Comparison of ENCODE assay signal across 15 cellular contexts in the genomic region with DNA sequence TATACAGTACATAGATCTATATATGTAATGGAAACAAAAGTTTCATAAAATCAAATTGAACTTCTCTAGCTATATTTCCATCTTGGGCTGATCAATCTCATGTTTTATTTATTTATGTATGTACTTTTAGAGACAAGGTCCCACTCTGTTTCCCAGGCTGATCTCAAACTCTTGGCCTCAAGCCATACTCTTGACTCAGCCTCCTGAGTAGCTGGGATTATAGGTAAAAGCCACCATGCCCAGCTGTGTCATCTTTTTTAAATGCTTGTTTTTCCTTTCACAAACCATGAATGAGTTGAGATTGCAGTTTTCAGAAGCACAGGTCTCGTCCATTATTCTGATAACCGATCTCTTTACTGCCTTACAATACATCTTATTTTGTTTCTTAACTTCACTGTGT.
A peak's percentile ranks its signal among the peaks of the same experiment; 100 is the strongest.
DNase-seq lines count a peak whose midpoint lies in the region; ATAC-seq and TF ChIP-seq lines count a peak whose summit lies in the region.
"Had no signal": no experiment of that assay in that cellular context is flagged by ENCODE, and none has a peak within 500 bp of the region (broad histone marks: within the 10 kb centered on the region; RNA-seq: fewer than 3 reads in every experiment).

No MANE protein-coding gene starts in this region.

- H3K9me3 ChIP-seq in HEK293 (ENCODE audit: control insufficient read depth, insufficient read depth, low read depth, low read length) = no peaks in the 10 kb centered on the region
- H3K9me3 ChIP-seq: psoas muscle had no signal

- POLR2A ChIA-PET in HEK293 (lab: Yijun Ruan, JAX) = no interaction called here

- CTCF ChIA-PET in HEK293 (lab: Yijun Ruan, JAX) = interaction anchor here (0.6 to 2.7 kb wide), 8 partner anchors 14 to 847 kb away, joined by 3 to 7 read pairs (median 4); no protein-coding TSS in a partner anchor

- H3K4me1 ChIP-seq in HEK293 (ENCODE audit: control insufficient read depth, insufficient read depth, low read length) = peaks cover 9% of the 10 kb centered on the region

- intact Hi-C loops in dorsolateral prefrontal cortex (cut with DNase I) = no loop called here

- H3K27ac ChIP-seq in HEK293 (ENCODE audit: extremely low read depth, low read depth, low read length) = no peak overlapping the region
- no peak overlapping the region for H3K27ac ChIP-seq in epithelial cell of prostate
- no peak overlapping the region for H3K27ac ChIP-seq in dorsolateral prefrontal cortex
- H3K27ac ChIP-seq: C4-2B, hepatocyte, psoas muscle had no signal

- no peak overlapping the region for H3K4me3 ChIP-seq in HEK293 (ENCODE audit: low read depth, low read length)
- no peak overlapping the region for H3K4me3 ChIP-seq in dorsolateral prefrontal cortex
- H3K4me3 ChIP-seq: hepatocyte, psoas muscle had no signal

- H3K36me3 ChIP-seq in HEK293 (ENCODE audit: control insufficient read depth in 2 of 2, insufficient read depth in 1 of 2, low read length in 2 of 2) = no peaks in the 10 kb centered on the region

- H3K27me3 ChIP-seq in dorsolateral prefrontal cortex = no peaks in the 10 kb centered on the region
- H3K27me3 ChIP-seq: hepatocyte had no signal

- no peak for ATAC-seq in HG03108 (IDR thresholded peaks at IDR 0.05; ENCODE audit: unreplicated experiment)
- ATAC-seq in HG03432 (IDR thresholded peaks at IDR 0.05; ENCODE audit: unreplicated experiment) = no peak
- ATAC-seq: naive thymus-derived CD4-positive, alpha-beta T cell had no signal

- TF ChIP-seq CTCF in HEK293 (tag by site-specific recombination; IDR thresholded peaks at IDR 0.05) (no peak), dorsolateral prefrontal cortex (IDR thresholded peaks at IDR 0.05 in 54 of 56, conservative IDR thresholded peaks at IDR 0.05 in 2 of 56; ENCODE audit: low read depth in 1 of 56, partially characterized antibody in 56 of 56) (no peak)

- DNase-seq in RPMI7951 (ENCODE audit: low read depth) (peak; percentile 64), epithelial cell of prostate (ENCODE audit: low read depth, low spot score) (peak; percentile 18), renal cortical epithelial cell (ENCODE audit: low read depth) (peak; percentile 66), dorsolateral prefrontal cortex (no peak)
- no peak for DNase-seq in activated CD4-positive, CD25-positive, alpha-beta regulatory T cell (lab: John Stamatoyannopoulos, UW)
- DNase-seq: activated gamma-delta T cell treated with Interleukin-2 at 50 U/mL for 16 hours; MV-4-11; naive thymus-derived CD4-positive, alpha-beta T cell; psoas muscle; stimulated activated CD4-positive, alpha-beta T cell treated with anti-CD3 and anti-CD28 coated beads, Interleukin-2, amount 100 ng/mL, for 24 hours had no signal

TF ChIP-seq in HEK293, 187 proteins besides CTCF, POLR2A, EP300 and RAD21:
- TF ChIP-seq ZNF394 (tag by site-specific recombination; IDR thresholded peaks at IDR 0.05; ENCODE audit: borderline replicate concordance) = peak; percentile 46; the same call in 1 of the 2 replicates
- no peak for TF ChIP-seq ZNF704 (tag by site-specific recombination; IDR thresholded peaks at IDR 0.05)
- TF ChIP-seq BCL6B (tag by site-specific recombination; IDR thresholded peaks at IDR 0.05) = no peak
- TF ChIP-seq, protein P1, sequence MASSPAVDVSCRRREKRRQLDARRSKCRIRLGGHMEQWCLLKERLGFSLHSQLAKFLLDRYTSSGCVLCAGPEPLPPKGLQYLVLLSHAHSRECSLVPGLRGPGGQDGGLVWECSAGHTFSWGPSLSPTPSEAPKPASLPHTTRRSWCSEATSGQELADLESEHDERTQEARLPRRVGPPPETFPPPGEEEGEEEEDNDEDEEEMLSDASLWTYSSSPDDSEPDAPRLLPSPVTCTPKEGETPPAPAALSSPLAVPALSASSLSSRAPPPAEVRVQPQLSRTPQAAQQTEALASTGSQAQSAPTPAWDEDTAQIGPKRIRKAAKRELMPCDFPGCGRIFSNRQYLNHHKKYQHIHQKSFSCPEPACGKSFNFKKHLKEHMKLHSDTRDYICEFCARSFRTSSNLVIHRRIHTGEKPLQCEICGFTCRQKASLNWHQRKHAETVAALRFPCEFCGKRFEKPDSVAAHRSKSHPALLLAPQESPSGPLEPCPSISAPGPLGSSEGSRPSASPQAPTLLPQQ (tag by site-specific recombination; IDR thresholded peaks at IDR 0.05) = no peak
- TF ChIP-seq ZBTB20 (tag by site-specific recombination; IDR thresholded peaks at IDR 0.05) = no peak
- peak; percentile 83 for TF ChIP-seq OSR2 (tag by site-specific recombination; IDR thresholded peaks at IDR 0.05)
- no peak for TF ChIP-seq ZNF585B (tag by site-specific recombination; IDR thresholded peaks at IDR 0.05)
- TF ChIP-seq, protein P2, sequence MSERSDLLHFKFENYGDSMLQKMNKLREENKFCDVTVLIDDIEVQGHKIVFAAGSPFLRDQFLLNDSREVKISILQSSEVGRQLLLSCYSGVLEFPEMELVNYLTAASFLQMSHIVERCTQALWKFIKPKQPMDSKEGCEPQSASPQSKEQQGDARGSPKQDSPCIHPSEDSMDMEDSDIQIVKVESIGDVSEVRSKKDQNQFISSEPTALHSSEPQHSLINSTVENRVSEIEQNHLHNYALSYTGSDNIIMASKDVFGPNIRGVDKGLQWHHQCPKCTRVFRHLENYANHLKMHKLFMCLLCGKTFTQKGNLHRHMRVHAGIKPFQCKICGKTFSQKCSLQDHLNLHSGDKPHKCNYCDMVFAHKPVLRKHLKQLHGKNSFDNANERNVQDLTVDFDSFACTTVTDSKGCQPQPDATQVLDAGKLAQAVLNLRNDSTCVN (tag by site-specific recombination; optimal IDR thresholded peaks at IDR 0.05) = no peak
- TF ChIP-seq SP7 (tag by site-specific recombination; IDR thresholded peaks at IDR 0.05) = 0 out of 2 replicates have a peak, but pooled peaks have one; percentile 15
- TF ChIP-seq ZXDB (tag by site-specific recombination; IDR thresholded peaks at IDR 0.05) = no peak
- TF ChIP-seq ZNF629 (tag by site-specific recombination; IDR thresholded peaks at IDR 0.05) = peak; percentile 42; the same call in 1 of the 2 replicates
- no peak for TF ChIP-seq ZNF777 (tag by site-specific recombination; IDR thresholded peaks at IDR 0.05; ENCODE audit: borderline replicate concordance)

Comparison
In these comparisons a context has a peak if more than half of its experiments do, and no peak if none do; other contexts are left out.
1. DNase-seq: peak in RPMI7951 (single experiment), epithelial cell of prostate (single experiment) and renal cortical epithelial cell (single experiment); none in activated CD4-positive, CD25-positive, alpha-beta regulatory T cell (0 of 4) and dorsolateral prefrontal cortex (0 of 10).